Comparison of ENCODE assay signal across 32 cellular contexts in the genomic region with DNA sequence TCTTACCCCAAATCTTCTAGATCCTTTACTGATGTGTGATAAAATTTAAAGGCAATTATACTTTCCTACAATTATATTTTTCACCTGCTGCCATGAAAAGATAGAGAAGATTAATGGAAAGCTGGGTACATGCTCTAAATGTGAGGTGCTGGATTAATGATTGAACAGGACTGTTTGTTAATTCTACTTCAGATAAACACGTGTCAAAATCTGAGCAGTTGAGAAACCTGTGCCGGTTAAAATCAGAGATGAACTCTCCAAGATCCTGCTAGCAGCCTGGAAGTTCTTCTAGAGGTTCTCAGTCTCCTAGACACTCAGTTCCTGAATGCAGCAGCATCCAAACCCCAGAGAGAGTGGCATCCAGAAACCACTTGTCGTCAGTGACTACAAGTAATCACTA.
"Had no signal": no experiment of that assay in that cellular context is flagged by ENCODE, and none has a peak within 500 bp of the region (broad histone marks: within the 10 kb centered on the region; RNA-seq: fewer than 3 reads in every experiment).

No MANE protein-coding gene starts in this region.

- H3K4me3 Mint-ChIP-seq: activated B cell treated with CpG ODN at 0.5 μM for 24 hours; activated CD4-positive, alpha-beta memory T cell treated with anti-CD3 and anti-CD28 coated beads for 36 hours; activated CD4-positive, alpha-beta T cell treated with anti-CD3 and anti-CD28 coated beads, Interleukin-2, amount 10 ng/mL, durations not matched to agents 24 days and 14 days; activated CD8-positive, alpha-beta T cell treated with anti-CD3 and anti-CD28 coated beads for 36 hours; activated naive CD4-positive, alpha-beta T cell treated with anti-CD3 and anti-CD28 coated beads for 36 hours; activated naive CD8-positive, alpha-beta T cell treated with anti-CD3 and anti-CD28 coated beads for 36 hours; activated T-cell treated with anti-CD3 and anti-CD28 coated beads, Interleukin-2, amount 50 U/mL, for 24 hours; activated T-helper 17 cell treated with anti-CD3 and anti-CD28 coated beads, Interleukin-2, amount 50 U/mL, for 72 hours; T-helper 1 cell treated with Interleukin-12 subunit alpha and Interleukin-12 subunit beta and Interleukin-4 antibody, amounts not matched to agents 30 μg/mL and 1 μg/mL, for 36 hours; T-helper 2 cell treated with Interferon-gamma antibody and Interleukin-4, amounts not matched to agents 5 μg/mL and 100 μg/mL, for 36 hours had no signal

- H3K4me3 ChIP-seq: adrenal gland, body of pancreas, breast epithelium had no signal

- H3K36me3 ChIP-seq: adrenal gland, brain microvascular endothelial cell, breast epithelium had no signal

- H3K27ac Mint-ChIP-seq: activated B cell treated with CpG ODN at 0.5 μM for 24 hours; activated CD4-positive, alpha-beta memory T cell treated with anti-CD3 and anti-CD28 coated beads for 36 hours; activated CD4-positive, alpha-beta T cell treated with anti-CD3 and anti-CD28 coated beads, Interleukin-2, amount 10 ng/mL, durations not matched to agents 24 days and 14 days; activated CD8-positive, alpha-beta T cell treated with anti-CD3 and anti-CD28 coated beads for 36 hours; activated naive CD4-positive, alpha-beta T cell treated with anti-CD3 and anti-CD28 coated beads for 36 hours; activated naive CD4-positive, alpha-beta T cell treated with anti-CD3 and anti-CD28 coated beads, Interleukin-2, amount 50 U/mL, for 72 hours; activated naive CD8-positive, alpha-beta T cell treated with anti-CD3 and anti-CD28 coated beads for 36 hours; activated T-cell treated with anti-CD3 and anti-CD28 coated beads, Interleukin-2, amount 50 U/mL, for 24 hours; activated T-helper 17 cell treated with anti-CD3 and anti-CD28 coated beads, Interleukin-2, amount 50 U/mL, for 72 hours; T-helper 1 cell treated with Interleukin-12 subunit alpha and Interleukin-12 subunit beta and Interleukin-4 antibody, amounts not matched to agents 30 μg/mL and 1 μg/mL, for 36 hours; T-helper 2 cell treated with Interferon-gamma antibody and Interleukin-4, amounts not matched to agents 5 μg/mL and 100 μg/mL, for 36 hours had no signal

- H3K27ac ChIP-seq: adrenal gland, body of pancreas, brain microvascular endothelial cell, breast epithelium, VCaP had no signal

- H3K27me3 Mint-ChIP-seq: activated B cell treated with CpG ODN at 0.5 μM for 24 hours; activated CD4-positive, alpha-beta memory T cell treated with anti-CD3 and anti-CD28 coated beads for 36 hours; activated CD4-positive, alpha-beta T cell treated with anti-CD3 and anti-CD28 coated beads, Interleukin-2, amount 10 ng/mL, durations not matched to agents 24 days and 14 days; activated CD8-positive, alpha-beta T cell treated with anti-CD3 and anti-CD28 coated beads for 36 hours; activated naive CD8-positive, alpha-beta T cell treated with anti-CD3 and anti-CD28 coated beads for 36 hours; activated T-helper 17 cell treated with anti-CD3 and anti-CD28 coated beads, Interleukin-2, amount 50 U/mL, for 72 hours had no signal

- H3K9me3 Mint-ChIP-seq: activated B cell treated with CpG ODN at 0.5 μM for 24 hours; activated CD4-positive, alpha-beta memory T cell treated with anti-CD3 and anti-CD28 coated beads for 36 hours; activated CD8-positive, alpha-beta T cell treated with anti-CD3 and anti-CD28 coated beads for 36 hours; activated naive CD4-positive, alpha-beta T cell treated with anti-CD3 and anti-CD28 coated beads for 36 hours; activated naive CD8-positive, alpha-beta T cell treated with anti-CD3 and anti-CD28 coated beads for 36 hours; activated T-cell treated with anti-CD3 and anti-CD28 coated beads, Interleukin-2, amount 50 U/mL, for 24 hours; T-helper 1 cell treated with Interleukin-12 subunit alpha and Interleukin-12 subunit beta and Interleukin-4 antibody, amounts not matched to agents 30 μg/mL and 1 μg/mL, for 36 hours; T-helper 2 cell treated with Interferon-gamma antibody and Interleukin-4, amounts not matched to agents 5 μg/mL and 100 μg/mL, for 36 hours had no signal

- H3K4me1 ChIP-seq: adrenal gland, body of pancreas, breast epithelium had no signal

- H3K9me3 ChIP-seq: adrenal gland, body of pancreas, breast epithelium had no signal

- DNase-seq: activated B cell treated with CpG ODN at 0.5 μM for 24 hours; activated CD4-positive, alpha-beta memory T cell treated with anti-CD3 and anti-CD28 coated beads for 36 hours; activated CD4-positive, alpha-beta T cell treated with anti-CD3 and anti-CD28 coated beads for 4 hours; activated CD4-positive, alpha-beta T cell treated with anti-CD3 and anti-CD28 coated beads, Interleukin-2, amount 10 ng/mL, durations not matched to agents 24 days and 14 days; activated CD4-positive, alpha-beta T cell treated with anti-CD3 and anti-CD28 coated beads, Interleukin-2, amount 50 U/mL, for 1 hour; activated CD4-positive, alpha-beta T cell treated with anti-CD3 and anti-CD28 coated beads, Interleukin-2, amount 50 U/mL, for 4 hours; activated CD4-positive, CD25-positive, alpha-beta regulatory T cell treated with anti-CD3 and anti-CD28 coated beads, Interleukin-2, amount 50 U/mL, for 72 hours; activated CD8-positive, alpha-beta memory T cell treated with anti-CD3 and anti-CD28 coated beads, Interleukin-2, amount 50 U/mL, for 48 hours; activated CD8-positive, alpha-beta T cell treated with anti-CD3 and anti-CD28 coated beads for 36 hours; activated effector memory CD4-positive, alpha-beta T cell treated with anti-CD3 and anti-CD28 coated beads, Interleukin-2, amount 50 U/mL, for 16 hours; activated gamma-delta T cell treated with Interleukin-2 at 50 U/mL for 16 hours; activated naive CD4-positive, alpha-beta T cell; activated naive CD4-positive, alpha-beta T cell treated with anti-CD3 and anti-CD28 coated beads for 36 hours; activated naive CD4-positive, alpha-beta T cell treated with anti-CD3 and anti-CD28 coated beads, Interleukin-2, amount 50 U/mL, for 16 hours; activated naive CD8-positive, alpha-beta T cell treated with anti-CD3 and anti-CD28 coated beads for 36 hours; activated T-cell treated with anti-CD3 and anti-CD28 coated beads, Interleukin-2, amount 50 U/mL, for 24 hours; activated T-cell treated with anti-CD3 and anti-CD28 coated beads, Interleukin-2, amount 50 U/mL, for 48 hours; adrenal gland; amniotic stem cell; aorta; body of pancreas; brain microvascular endothelial cell; central memory CD4-positive, alpha-beta T cell; T-helper 1 cell; T-helper 2 cell; T-helper 9 cell had no signal

- H3K27me3 ChIP-seq: adrenal gland, body of pancreas, brain microvascular endothelial cell, breast epithelium had no signal

- H3K4me1 Mint-ChIP-seq: activated CD4-positive, alpha-beta T cell treated with anti-CD3 and anti-CD28 coated beads, Interleukin-2, amount 10 ng/mL, durations not matched to agents 24 days and 14 days; activated naive CD8-positive, alpha-beta T cell treated with anti-CD3 and anti-CD28 coated beads for 36 hours; activated T-helper 17 cell treated with anti-CD3 and anti-CD28 coated beads, Interleukin-2, amount 50 U/mL, for 72 hours had no signal

- ATAC-seq: activated CD8-positive, alpha-beta T cell treated with anti-CD3 and anti-CD28 coated beads for 36 hours; activated naive CD4-positive, alpha-beta T cell treated with anti-CD3 and anti-CD28 coated beads, Interleukin-2, amount 50 U/mL, for 72 hours; activated T-helper 17 cell treated with anti-CD3 and anti-CD28 coated beads, Interleukin-2, amount 50 U/mL, for 72 hours; body of pancreas had no signal

- H3K36me3 Mint-ChIP-seq: activated CD4-positive, alpha-beta memory T cell treated with anti-CD3 and anti-CD28 coated beads for 36 hours; activated naive CD4-positive, alpha-beta T cell treated with anti-CD3 and anti-CD28 coated beads, Interleukin-2, amount 50 U/mL, for 72 hours; activated naive CD8-positive, alpha-beta T cell treated with anti-CD3 and anti-CD28 coated beads for 36 hours had no signal
